In the genomic region with DNA sequence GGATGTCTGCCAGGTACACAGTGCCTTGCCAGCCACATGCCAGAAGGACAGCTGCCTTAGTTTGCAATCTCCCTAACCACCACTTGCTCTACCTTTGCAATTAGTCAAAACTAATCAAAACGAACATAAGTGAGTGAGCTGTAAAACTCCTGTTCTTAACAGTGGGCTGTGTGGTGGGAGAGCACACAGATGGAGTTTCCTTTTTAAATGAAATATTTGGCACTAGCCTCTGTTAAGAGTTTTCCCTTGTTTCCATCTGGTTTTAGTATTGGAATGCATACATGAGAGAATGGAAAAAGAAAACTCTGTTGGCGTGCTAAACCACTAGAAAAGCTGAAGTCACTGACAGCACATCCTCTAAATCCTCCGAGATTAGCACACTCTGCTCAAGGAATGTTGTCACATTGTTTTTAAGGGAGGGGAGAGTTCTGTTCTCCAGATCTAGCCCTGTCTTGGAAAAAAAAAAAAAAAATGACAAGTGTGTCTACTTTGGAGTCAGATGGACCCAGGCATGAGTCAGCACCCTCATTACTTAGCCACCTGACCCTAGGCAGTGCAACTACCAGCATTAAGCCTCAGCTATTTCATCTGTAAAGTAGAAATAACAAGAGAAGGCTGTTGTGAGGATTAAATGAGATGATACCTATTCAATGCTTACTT, we compare ENCODE assay signal across 8 cellular contexts.
A peak's percentile ranks its signal among the peaks of the same experiment; 100 is the strongest.
DNase-seq lines count a peak whose midpoint lies in the region; ATAC-seq, FAIRE-seq and TF ChIP-seq lines count a peak whose summit lies in the region.

No MANE protein-coding gene starts in this region.

- H3K4me3 ChIP-seq in H1 (ENCODE audit: extremely low read depth in 1 of 4, insufficient read depth in 2 of 4, low read depth in 3 of 4, low read length in 4 of 4), result no peak overlapping the region
- H3K4me3 ChIP-seq in lung, result no peak overlapping the region
- no peak overlapping the region for H3K4me3 ChIP-seq in upper lobe of left lung

- no peaks in the 10 kb centered on the region for H3K27me3 Mint-ChIP-seq in activated naive CD8-positive, alpha-beta T cell treated with anti-CD3 and anti-CD28 coated beads, Interleukin-2, amount 50 U/mL, for 24 hours

- no peaks in the 10 kb centered on the region for H3K23me2 ChIP-seq in H1 (ENCODE audit: low read depth, low read length)

- H2BK120ac ChIP-seq in H1 (replicated peaks; ENCODE audit: low read depth, low read length), result no peak overlapping the region

- no peak overlapping the region for H4K8ac ChIP-seq in H1 (ENCODE audit: extremely low read depth, insufficient read depth, low read length)

- FAIRE-seq in H1 (lab: Jason Lieb, UNC), result peak; percentile 45

- no peak overlapping the region for H2BK20ac ChIP-seq in H1 (ENCODE audit: low read length)

- H2AK5ac ChIP-seq in H1 (ENCODE audit: low read depth, low read length), result no peak overlapping the region

- H3K79me2 ChIP-seq in H1 (ENCODE audit: control insufficient read depth in 1 of 2, insufficient read depth in 2 of 2, low read length in 2 of 2), result no peaks in the 10 kb centered on the region

- POLR2A ChIA-PET in H1 (lab: Charles Lee; ENCODE audit: partially characterized antibody), result no interaction called here

- H3K4me3 Mint-ChIP-seq in activated naive CD8-positive, alpha-beta T cell treated with anti-CD3 and anti-CD28 coated beads, Interleukin-2, amount 50 U/mL, for 24 hours, result no peak overlapping the region

- no peak overlapping the region for H3K23ac ChIP-seq in H1 (ENCODE audit: insufficient read length)

- CTCF ChIA-PET in H1 (lab: Charles Lee; ENCODE audit: partially characterized antibody), result interaction anchor here (0.6 to 1.2 kb wide), 5 partner anchors 11 to 138 kb away, joined by 3 to 7 read pairs (median 4); no protein-coding TSS in a partner anchor

- no peak overlapping the region for H3K4me2 ChIP-seq in H1 (ENCODE audit: insufficient read depth in 1 of 2, low read depth in 2 of 2, low read length in 2 of 2)

- no peak overlapping the region for H2AFZ ChIP-seq in H1 (ENCODE audit: low read length)

- H3K27me3 ChIP-seq in H1 (replicated peaks in 1 of 4; ENCODE audit: control insufficient read depth in 3 of 4, extremely low read depth in 1 of 4, insufficient read depth in 3 of 4, low read length in 3 of 4) (no peaks in the 10 kb centered on the region), lung (ENCODE audit: control insufficient read depth, insufficient read depth) (no peaks in the 10 kb centered on the region), upper lobe of left lung (no peaks in the 10 kb centered on the region)

- DNase-seq in H1 (ENCODE audit: low read depth in 1 of 2, low spot score in 2 of 2) (no peak), lung (ENCODE audit: low spot score) (no peak), upper lobe of left lung (peak in 1 of 2 donors; percentile 45), GM19238 (ENCODE audit: insufficient read length, low spot score) (no peak)
- no peak for DNase-seq in activated naive CD8-positive, alpha-beta T cell treated with anti-CD3 and anti-CD28 coated beads, Interleukin-2, amount 50 U/mL, for 24 hours

- H2BK15ac ChIP-seq in H1 (ENCODE audit: low read length), result no peak overlapping the region

- H3K36me3 Mint-ChIP-seq in activated naive CD8-positive, alpha-beta T cell treated with anti-CD3 and anti-CD28 coated beads, Interleukin-2, amount 50 U/mL, for 24 hours (ENCODE audit: low read depth), result no peaks in the 10 kb centered on the region

- ATAC-seq in lung (ENCODE audit: insufficient read depth, low FRiP score) (peak; percentile 51), upper lobe of left lung (ENCODE audit: low FRiP score in 2 of 2) (peak; percentile 89 to 93), GM18873 (IDR thresholded peaks at IDR 0.05; ENCODE audit: low FRiP score, unreplicated experiment) (no peak), GM21381 (IDR thresholded peaks at IDR 0.05; ENCODE audit: unreplicated experiment) (no peak)
- no peak for ATAC-seq in activated naive CD8-positive, alpha-beta T cell treated with anti-CD3 and anti-CD28 coated beads, Interleukin-2, amount 50 U/mL, for 24 hours

- H3K27ac ChIP-seq in H1 (ENCODE audit: low read depth, low read length) (no peak overlapping the region), lung (ENCODE audit: low read depth in 1 of 2, low read length in 1 of 2) (peak overlapping the region; percentile 68 to 80), upper lobe of left lung (peak overlapping the region; percentile 60 to 77 (median 71))

- peak; percentile 66 for TF ChIP-seq EP300 in Ishikawa (IDR thresholded peaks at IDR 0.05; ENCODE audit: borderline replicate concordance)
- no peak for TF ChIP-seq EP300 in H1 (IDR thresholded peaks at IDR 0.05; ENCODE audit: borderline replicate concordance in 1 of 2, low read depth in 2 of 2, low read length in 2 of 2)
- peak in 1 of 4 donors; percentile 21 for TF ChIP-seq EP300 in upper lobe of left lung (IDR thresholded peaks at IDR 0.05)

- H3K14ac ChIP-seq in H1 (ENCODE audit: insufficient read length), result no peak overlapping the region

- no peak overlapping the region for H3K9ac ChIP-seq in H1 (replicated peaks in 1 of 4; ENCODE audit: extremely low read depth in 1 of 4, low read depth in 3 of 4, low read length in 3 of 4)

- H3K9me3 ChIP-seq in H1 (ENCODE audit: insufficient read depth in 2 of 2, low read depth in 1 of 2, low read length in 1 of 2), result no peaks in the 10 kb centered on the region
- H3K9me3 ChIP-seq in lung (ENCODE audit: control insufficient read depth in 2 of 2, insufficient read depth in 1 of 2, low read length in 1 of 2), result no peaks in the 10 kb centered on the region
- no peaks in the 10 kb centered on the region for H3K9me3 ChIP-seq in upper lobe of left lung

- no peak overlapping the region for H2BK12ac ChIP-seq in H1 (ENCODE audit: low read depth, low read length)

- TF ChIP-seq RAD21 in Ishikawa (IDR thresholded peaks at IDR 0.05; ENCODE audit: low read depth) (no peak), H1 (IDR thresholded peaks at IDR 0.05 in 1 of 2, conservative IDR thresholded peaks at IDR 0.05 in 1 of 2; ENCODE audit: low read depth in 2 of 2, low read length in 2 of 2) (no peak)

- no peak overlapping the region for H4K91ac ChIP-seq in H1 (replicated peaks; ENCODE audit: insufficient read length, low read length)

- no peaks in the 10 kb centered on the region for H3K79me1 ChIP-seq in H1 (ENCODE audit: low read depth, low read length)

- no peaks in the 10 kb centered on the region for H3K9me3 Mint-ChIP-seq in activated naive CD8-positive, alpha-beta T cell treated with anti-CD3 and anti-CD28 coated beads, Interleukin-2, amount 50 U/mL, for 24 hours

- H3K4ac ChIP-seq in H1 (replicated peaks; ENCODE audit: insufficient read length, low read depth, low read length), result no peak overlapping the region

- no peak overlapping the region for H3K56ac ChIP-seq in H1 (replicated peaks; ENCODE audit: insufficient read length, low read depth, low read length)

- 93% methylated on average over 3 of the region's 3 CpGs; no CpG with 5 or more reads in 1 of the 2 experiments for WGBS in H1 (ENCODE audit: extremely low coverage in 1 of 2, insufficient coverage in 1 of 2, insufficient read length in 1 of 2, insufficient replicate concordance in 2 of 2, low coverage in 1 of 2, low lambda C conversion rate in 2 of 2, missing lambda C conversion rate in 1 of 2), 2 experiments
- WGBS in lung, 2 donors, result 28 to 51% methylated on average over 3 of the region's 3 CpGs
- 26 to 28% methylated on average over 3 of the region's 3 CpGs for WGBS in upper lobe of left lung, 2 donors

- H2BK5ac ChIP-seq in H1 (ENCODE audit: low read depth, low read length), result no peak overlapping the region

- H3K36me3 ChIP-seq in H1 (ENCODE audit: control insufficient read depth in 2 of 4, insufficient read depth in 4 of 4, low read length in 3 of 4) (no peaks in the 10 kb centered on the region), lung (ENCODE audit: control insufficient read depth in 2 of 2, insufficient read depth in 2 of 2, low read length in 2 of 2) (peaks cover 0 to 1% of the 10 kb centered on the region in 2 donors), upper lobe of left lung (no peaks in the 10 kb centered on the region)

- H4K5ac ChIP-seq in H1 (ENCODE audit: insufficient read length, low read depth, low read length), result no peak overlapping the region

- no peak overlapping the region for H3K27ac Mint-ChIP-seq in activated naive CD8-positive, alpha-beta T cell treated with anti-CD3 and anti-CD28 coated beads, Interleukin-2, amount 50 U/mL, for 24 hours

- H4K20me1 ChIP-seq in H1 (replicated peaks in 1 of 2; ENCODE audit: control insufficient read depth in 1 of 2, insufficient read depth in 2 of 2, low read length in 2 of 2), result no peaks in the 10 kb centered on the region

- no peak overlapping the region for H3K18ac ChIP-seq in H1 (ENCODE audit: extremely low read depth, low read length)

- TF ChIP-seq POLR2A in H1 (IDR thresholded peaks at IDR 0.05; ENCODE audit: control extremely low read depth in 1 of 2, low read depth in 2 of 2, low read length in 2 of 2), result no peak
- TF ChIP-seq POLR2A in upper lobe of left lung (IDR thresholded peaks at IDR 0.05), result no peak

- no peaks in the 10 kb centered on the region for H3K4me1 Mint-ChIP-seq in activated naive CD8-positive, alpha-beta T cell treated with anti-CD3 and anti-CD28 coated beads, Interleukin-2, amount 50 U/mL, for 24 hours

- no peak for TF ChIP-seq CTCF in H1 (IDR thresholded peaks at IDR 0.05; ENCODE audit: control extremely low read depth in 1 of 3, insufficient read depth in 1 of 3, low read depth in 1 of 3, low read length in 3 of 3)
- TF ChIP-seq CTCF in lung (IDR thresholded peaks at IDR 0.05; ENCODE audit: control extremely low read depth, extremely low read depth), result no peak
- TF ChIP-seq CTCF in upper lobe of left lung (IDR thresholded peaks at IDR 0.05), result no peak

- peaks cover 0 to 3% (median 0%) of the 10 kb centered on the region in 4 experiments; a peak in 1 of 7 replicates for H3K4me1 ChIP-seq in H1 (replicated peaks in 1 of 4; ENCODE audit: control insufficient read depth in 3 of 4, insufficient read depth in 4 of 4, low read length in 3 of 4)
- H3K4me1 ChIP-seq in lung (ENCODE audit: control insufficient read depth in 2 of 2, insufficient read depth in 2 of 2, low read length in 2 of 2), result peaks cover 2 to 34% of the 10 kb centered on the region in 2 donors
- peaks cover 13 to 31% (median 20%) of the 10 kb centered on the region in 4 donors for H3K4me1 ChIP-seq in upper lobe of left lung

TF ChIP-seq in Ishikawa, 13 proteins besides CTCF, POLR2A, EP300 and RAD21 (continues in another document):
- no peak for TF ChIP-seq EGR1 (IDR thresholded peaks at IDR 0.05)
- no peak for TF ChIP-seq YY1 (IDR thresholded peaks at IDR 0.05; ENCODE audit: low read depth)
- peak; percentile 73 for TF ChIP-seq TEAD4 (IDR thresholded peaks at IDR 0.05)
- TF ChIP-seq TAF1 (IDR thresholded peaks at IDR 0.05; ENCODE audit: low read depth), result no peak
- no peak for TF ChIP-seq CREB1 (IDR thresholded peaks at IDR 0.05; ENCODE audit: low read depth)

TF ChIP-seq in H1, 55 proteins besides CTCF, POLR2A, EP300 and RAD21 (continues in another document):
- TF ChIP-seq GABPA (IDR thresholded peaks at IDR 0.05; ENCODE audit: borderline replicate concordance, insufficient read depth, low read length) (no peak), SIX5 (IDR thresholded peaks at IDR 0.05; ENCODE audit: low read depth, low read length) (no peak), FOSL1 (IDR thresholded peaks at IDR 0.05; ENCODE audit: insufficient read depth, low read depth, low read length) (no peak), CREB1 (IDR thresholded peaks at IDR 0.05) (no peak), TEAD4 (IDR thresholded peaks at IDR 0.05; ENCODE audit: low read depth, low read length) (no peak), EGR1 (IDR thresholded peaks at IDR 0.05; ENCODE audit: borderline replicate concordance, low read depth, low read length) (no peak)

Comparison
In these comparisons a context has a peak if more than half of its experiments do, and no peak if none do; other contexts are left out.
1. ATAC-seq: peak in lung (single experiment) and upper lobe of left lung (2 of 2); none in GM18873 (single experiment), GM21381 (single experiment) and activated naive CD8-positive, alpha-beta T cell treated with anti-CD3 and anti-CD28 coated beads, Interleukin-2, amount 50 U/mL, for 24 hours (single experiment).